In the genomic region with DNA sequence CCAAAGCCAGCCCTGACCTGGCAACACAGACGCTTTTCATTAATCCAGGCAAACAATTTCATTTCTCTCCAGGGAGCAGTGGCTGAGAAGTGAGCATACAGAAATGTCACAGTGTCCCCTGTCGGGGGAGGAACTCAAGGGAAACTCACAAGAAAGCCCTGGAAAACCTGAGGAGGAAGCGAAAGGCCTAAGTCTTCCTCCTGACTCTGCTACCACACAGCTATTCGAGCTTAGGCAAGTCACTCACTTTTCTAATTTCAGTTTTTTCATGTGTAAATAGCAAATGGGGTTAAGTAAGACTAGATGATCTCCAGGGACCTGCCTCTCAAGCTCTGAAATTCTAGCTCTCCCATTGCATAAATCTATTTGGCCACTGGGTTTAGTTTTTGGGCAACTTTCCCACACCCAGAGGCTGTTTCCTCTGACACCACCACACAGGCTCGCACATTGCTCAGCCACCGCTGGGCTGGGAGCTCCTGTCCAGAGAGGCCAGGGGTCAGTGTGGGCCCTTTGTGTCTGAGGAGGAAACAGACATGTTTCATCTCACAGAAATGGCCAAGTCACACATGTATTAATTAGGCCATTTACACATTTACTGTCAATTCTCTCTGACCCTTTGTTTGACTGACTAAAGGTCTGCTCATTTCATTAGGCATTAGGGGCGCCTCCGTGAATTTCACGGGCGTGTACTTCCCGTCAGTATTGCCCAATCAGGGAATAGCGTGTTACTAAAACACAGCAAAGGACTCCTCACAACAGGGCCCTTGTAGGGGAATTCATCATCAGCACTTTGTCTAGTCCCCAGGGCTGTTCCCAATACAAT, we compare ENCODE assay signal across 8 cellular contexts. TPM values are rescaled to one million over a fixed set of nuclear protein-coding genes. Genes with fewer than 3 reads are reported as not detected.
DNase-seq lines count a peak whose midpoint lies in the region; ATAC-seq and TF ChIP-seq lines count a peak whose summit lies in the region.

No MANE protein-coding gene starts in this region.

- no peaks in the 10 kb centered on the region for H3K27me3 ChIP-seq in tibial nerve

- no peaks in the 10 kb centered on the region for H3K9me3 ChIP-seq in tibial nerve

- H3K4me3 Mint-ChIP-seq in central memory CD8-positive, alpha-beta T cell: no peak overlapping the region
- no peak overlapping the region for H3K4me3 Mint-ChIP-seq in memory B cell

- H3K27ac ChIP-seq in tibial nerve: peak overlapping the region; percentile 63 to 88 (median 82)

- peak overlapping the region; percentile 38 for H3K27ac Mint-ChIP-seq in central memory CD8-positive, alpha-beta T cell (ENCODE audit: low read depth)
- H3K27ac Mint-ChIP-seq in memory B cell: peak overlapping the region; percentile 67

- peak in 3 of 5 experiments; percentile 30 to 60 (median 57) for TF ChIP-seq CTCF in tibial nerve (IDR thresholded peaks at IDR 0.05)

- TF ChIP-seq EP300 in tibial nerve (IDR thresholded peaks at IDR 0.05): peak; percentile 6 to 86

- DNase-seq in NCI-H226 (peak; percentile 96), memory B cell (ENCODE audit: low spot score in 2 of 2) (no peak), tibial nerve (ENCODE audit: low spot score in 2 of 2) (peak; percentile 72 to 88), globus pallidus (ENCODE audit: low spot score) (no peak), LoVo (ENCODE audit: low spot score) (no peak)
- DNase-seq in central memory CD8-positive, alpha-beta T cell (ENCODE audit: low spot score in 2 of 2): no peak

- H3K4me1 ChIP-seq in tibial nerve: peaks cover 0 to 83% (median 48%) of the 10 kb centered on the region in 4 donors

- H3K9me3 Mint-ChIP-seq in central memory CD8-positive, alpha-beta T cell: no peaks in the 10 kb centered on the region
- H3K9me3 Mint-ChIP-seq in memory B cell: no peaks in the 10 kb centered on the region

- H3K4me1 Mint-ChIP-seq in central memory CD8-positive, alpha-beta T cell: peaks cover 8% of the 10 kb centered on the region
- peaks cover 5% of the 10 kb centered on the region for H3K4me1 Mint-ChIP-seq in memory B cell

- no peak overlapping the region for H3K4me3 ChIP-seq in tibial nerve

- ATAC-seq in GM19025 (IDR thresholded peaks at IDR 0.05; ENCODE audit: low read depth, unreplicated experiment) (peak; percentile 43), memory B cell (ENCODE audit: low read depth) (no peak), HG03175 (IDR thresholded peaks at IDR 0.05; ENCODE audit: unreplicated experiment) (no peak)
- no peak for ATAC-seq in central memory CD8-positive, alpha-beta T cell (replicated peaks; ENCODE audit: extremely low read depth, poor library complexity, severe bottlenecking)

- peaks cover 2 to 77% (median 36%) of the 10 kb centered on the region in 3 donors for H3K36me3 ChIP-seq in tibial nerve

- TF ChIP-seq POLR2A in tibial nerve (IDR thresholded peaks at IDR 0.05): peak in 1 of 2 donors; percentile 44

- no peaks in the 10 kb centered on the region for H3K27me3 Mint-ChIP-seq in central memory CD8-positive, alpha-beta T cell
- no peaks in the 10 kb centered on the region for H3K27me3 Mint-ChIP-seq in memory B cell

- WGBS in tibial nerve, 2 donors: 10 to 13% methylated on average over 12 of the region's 12 CpGs

- peaks cover 64% of the 10 kb centered on the region for H3K36me3 Mint-ChIP-seq in central memory CD8-positive, alpha-beta T cell (ENCODE audit: insufficient read depth)
- H3K36me3 Mint-ChIP-seq in memory B cell: peaks cover 38% of the 10 kb centered on the region

RNA-seq across cellular contexts. Expression of a gene that starts 9.8 kb away (rescaled TPM):
- total RNA-seq in tibial nerve: 10 to 100 TPM; 21.2 to 43.5 (median 34.2) TPM

Comparison
In these comparisons a context has a peak if more than half of its experiments do, and no peak if none do; other contexts are left out.
1. DNase-seq: peak in NCI-H226 (single experiment) and tibial nerve (2 of 2); none in central memory CD8-positive, alpha-beta T cell (0 of 2), memory B cell (0 of 2), globus pallidus (single experiment) and LoVo (single experiment).